1 cellular context compared by ENCODE assay signal in the genomic region with DNA sequence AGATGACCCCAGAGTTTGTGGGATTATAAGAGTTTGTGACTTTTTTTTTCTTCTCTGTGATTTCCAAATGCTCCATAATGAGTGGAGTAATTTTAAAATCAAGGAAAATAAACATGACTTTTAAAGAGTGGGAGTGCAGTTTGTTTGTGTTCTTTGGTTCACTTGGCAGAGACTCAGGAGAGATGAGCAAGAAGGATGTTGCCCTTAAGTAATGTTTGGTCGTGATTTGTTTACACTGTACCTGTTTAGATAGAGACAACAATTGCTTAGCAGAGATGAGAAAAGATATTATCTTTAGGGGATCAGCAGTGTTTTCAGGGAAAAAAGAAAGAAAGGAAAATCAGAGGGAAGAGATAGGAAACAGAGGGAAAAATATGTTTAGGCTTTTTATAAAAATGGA.
TF ChIP-seq lines count a peak whose summit lies in the region.

No MANE protein-coding gene starts in this region.

TF ChIP-seq in A549, 52 proteins besides CTCF, POLR2A, EP300 and RAD21 (continued from another document):
- TF ChIP-seq JUN (IDR thresholded peaks at IDR 0.05): peak; percentile 35 to 54; a peak in 2 of 5 replicates
- TF ChIP-seq NPAS2 (CRISPR knock-in tag; IDR thresholded peaks at IDR 0.05; ENCODE audit: borderline replicate concordance): no peak
- TF ChIP-seq FOXS1 (CRISPR knock-in tag; IDR thresholded peaks at IDR 0.05): no peak
- TF ChIP-seq RCOR1 (IDR thresholded peaks at IDR 0.05; ENCODE audit: low read depth, low read length): no peak
- TF ChIP-seq, protein P1, sequence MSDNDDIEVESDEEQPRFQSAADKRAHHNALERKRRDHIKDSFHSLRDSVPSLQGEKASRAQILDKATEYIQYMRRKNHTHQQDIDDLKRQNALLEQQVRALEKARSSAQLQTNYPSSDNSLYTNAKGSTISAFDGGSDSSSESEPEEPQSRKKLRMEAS (IDR thresholded peaks at IDR 0.05): peak; percentile 25; the same call in 1 of the 2 replicates
- no peak for TF ChIP-seq HOXB13 (CRISPR knock-in tag; IDR thresholded peaks at IDR 0.05; ENCODE audit: low read depth)
- TF ChIP-seq JUNB (IDR thresholded peaks at IDR 0.05): peak; percentile 54; the same call in 1 of the 2 replicates
- TF ChIP-seq KDM1A (IDR thresholded peaks at IDR 0.05; ENCODE audit: low read depth): no peak
- TF ChIP-seq, protein P2, sequence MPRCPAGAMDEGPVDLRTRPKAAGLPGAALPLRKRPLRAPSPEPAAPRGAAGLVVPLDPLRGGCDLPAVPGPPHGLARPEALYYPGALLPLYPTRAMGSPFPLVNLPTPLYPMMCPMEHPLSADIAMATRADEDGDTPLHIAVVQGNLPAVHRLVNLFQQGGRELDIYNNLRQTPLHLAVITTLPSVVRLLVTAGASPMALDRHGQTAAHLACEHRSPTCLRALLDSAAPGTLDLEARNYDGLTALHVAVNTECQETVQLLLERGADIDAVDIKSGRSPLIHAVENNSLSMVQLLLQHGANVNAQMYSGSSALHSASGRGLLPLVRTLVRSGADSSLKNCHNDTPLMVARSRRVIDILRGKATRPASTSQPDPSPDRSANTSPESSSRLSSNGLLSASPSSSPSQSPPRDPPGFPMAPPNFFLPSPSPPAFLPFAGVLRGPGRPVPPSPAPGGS (IDR thresholded peaks at IDR 0.05): no peak
- TF ChIP-seq HDAC2 (IDR thresholded peaks at IDR 0.05): no peak
- TF ChIP-seq NR3C1 (IDR thresholded peaks at IDR 0.05): no peak
- TF ChIP-seq CBX8 (IDR thresholded peaks at IDR 0.05): no peak
- TF ChIP-seq PHF8 (IDR thresholded peaks at IDR 0.05; ENCODE audit: borderline replicate concordance, low read depth): no peak
- TF ChIP-seq RFX5 (IDR thresholded peaks at IDR 0.05): no peak
- TF ChIP-seq ZFP36 (IDR thresholded peaks at IDR 0.05; ENCODE audit: borderline replicate concordance, partially characterized antibody): no peak
- no peak for TF ChIP-seq MAZ (IDR thresholded peaks at IDR 0.05; ENCODE audit: borderline replicate concordance, low read depth, low read length)
- no peak for TF ChIP-seq CBX2 (IDR thresholded peaks at IDR 0.05; ENCODE audit: borderline replicate concordance, low read depth)
- TF ChIP-seq, protein P3, sequence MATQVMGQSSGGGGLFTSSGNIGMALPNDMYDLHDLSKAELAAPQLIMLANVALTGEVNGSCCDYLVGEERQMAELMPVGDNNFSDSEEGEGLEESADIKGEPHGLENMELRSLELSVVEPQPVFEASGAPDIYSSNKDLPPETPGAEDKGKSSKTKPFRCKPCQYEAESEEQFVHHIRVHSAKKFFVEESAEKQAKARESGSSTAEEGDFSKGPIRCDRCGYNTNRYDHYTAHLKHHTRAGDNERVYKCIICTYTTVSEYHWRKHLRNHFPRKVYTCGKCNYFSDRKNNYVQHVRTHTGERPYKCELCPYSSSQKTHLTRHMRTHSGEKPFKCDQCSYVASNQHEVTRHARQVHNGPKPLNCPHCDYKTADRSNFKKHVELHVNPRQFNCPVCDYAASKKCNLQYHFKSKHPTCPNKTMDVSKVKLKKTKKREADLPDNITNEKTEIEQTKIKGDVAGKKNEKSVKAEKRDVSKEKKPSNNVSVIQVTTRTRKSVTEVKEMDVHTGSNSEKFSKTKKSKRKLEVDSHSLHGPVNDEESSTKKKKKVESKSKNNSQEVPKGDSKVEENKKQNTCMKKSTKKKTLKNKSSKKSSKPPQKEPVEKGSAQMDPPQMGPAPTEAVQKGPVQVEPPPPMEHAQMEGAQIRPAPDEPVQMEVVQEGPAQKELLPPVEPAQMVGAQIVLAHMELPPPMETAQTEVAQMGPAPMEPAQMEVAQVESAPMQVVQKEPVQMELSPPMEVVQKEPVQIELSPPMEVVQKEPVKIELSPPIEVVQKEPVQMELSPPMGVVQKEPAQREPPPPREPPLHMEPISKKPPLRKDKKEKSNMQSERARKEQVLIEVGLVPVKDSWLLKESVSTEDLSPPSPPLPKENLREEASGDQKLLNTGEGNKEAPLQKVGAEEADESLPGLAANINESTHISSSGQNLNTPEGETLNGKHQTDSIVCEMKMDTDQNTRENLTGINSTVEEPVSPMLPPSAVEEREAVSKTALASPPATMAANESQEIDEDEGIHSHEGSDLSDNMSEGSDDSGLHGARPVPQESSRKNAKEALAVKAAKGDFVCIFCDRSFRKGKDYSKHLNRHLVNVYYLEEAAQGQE (IDR thresholded peaks at IDR 0.05): no peak
- TF ChIP-seq ZSCAN20 (CRISPR knock-in tag; IDR thresholded peaks at IDR 0.05): no peak
- no peak for TF ChIP-seq FOSL2 (IDR thresholded peaks at IDR 0.05)
- TF ChIP-seq FOSL2 (CRISPR knock-in tag; IDR thresholded peaks at IDR 0.05): peak; percentile 22; the same call in 1 of the 2 replicates
- TF ChIP-seq MYC (IDR thresholded peaks at IDR 0.05; ENCODE audit: borderline replicate concordance, low read length): no peak
- peak in 1 of 2 experiments; percentile 63; a peak in 1 of 4 replicates for TF ChIP-seq CEBPB (IDR thresholded peaks at IDR 0.05)
- no peak for TF ChIP-seq RARB (CRISPR knock-in tag; IDR thresholded peaks at IDR 0.05)
- no peak for TF ChIP-seq ZC3H11A (IDR thresholded peaks at IDR 0.05)
- no peak for TF ChIP-seq BHLHE40 (IDR thresholded peaks at IDR 0.05; ENCODE audit: low read depth, low read length)
- no peak for TF ChIP-seq EHMT2 (IDR thresholded peaks at IDR 0.05; ENCODE audit: low read depth)
- TF ChIP-seq CHD4 (IDR thresholded peaks at IDR 0.05; ENCODE audit: borderline replicate concordance): no peak
- TF ChIP-seq RNF2 (IDR thresholded peaks at IDR 0.05; ENCODE audit: borderline replicate concordance, low read depth): no peak
- TF ChIP-seq, protein P4, sequence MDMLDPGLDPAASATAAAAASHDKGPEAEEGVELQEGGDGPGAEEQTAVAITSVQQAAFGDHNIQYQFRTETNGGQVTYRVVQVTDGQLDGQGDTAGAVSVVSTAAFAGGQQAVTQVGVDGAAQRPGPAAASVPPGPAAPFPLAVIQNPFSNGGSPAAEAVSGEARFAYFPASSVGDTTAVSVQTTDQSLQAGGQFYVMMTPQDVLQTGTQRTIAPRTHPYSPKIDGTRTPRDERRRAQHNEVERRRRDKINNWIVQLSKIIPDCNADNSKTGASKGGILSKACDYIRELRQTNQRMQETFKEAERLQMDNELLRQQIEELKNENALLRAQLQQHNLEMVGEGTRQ (IDR thresholded peaks at IDR 0.05): no peak
- TF ChIP-seq, protein P5, sequence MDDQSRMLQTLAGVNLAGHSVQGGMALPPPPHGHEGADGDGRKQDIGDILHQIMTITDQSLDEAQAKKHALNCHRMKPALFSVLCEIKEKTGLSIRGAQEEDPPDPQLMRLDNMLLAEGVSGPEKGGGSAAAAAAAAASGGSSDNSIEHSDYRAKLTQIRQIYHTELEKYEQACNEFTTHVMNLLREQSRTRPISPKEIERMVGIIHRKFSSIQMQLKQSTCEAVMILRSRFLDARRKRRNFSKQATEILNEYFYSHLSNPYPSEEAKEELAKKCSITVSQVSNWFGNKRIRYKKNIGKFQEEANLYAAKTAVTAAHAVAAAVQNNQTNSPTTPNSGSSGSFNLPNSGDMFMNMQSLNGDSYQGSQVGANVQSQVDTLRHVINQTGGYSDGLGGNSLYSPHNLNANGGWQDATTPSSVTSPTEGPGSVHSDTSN (IDR thresholded peaks at IDR 0.05): no peak
- no peak for TF ChIP-seq EHF (CRISPR knock-in tag; IDR thresholded peaks at IDR 0.05)
- TF ChIP-seq, protein P6, sequence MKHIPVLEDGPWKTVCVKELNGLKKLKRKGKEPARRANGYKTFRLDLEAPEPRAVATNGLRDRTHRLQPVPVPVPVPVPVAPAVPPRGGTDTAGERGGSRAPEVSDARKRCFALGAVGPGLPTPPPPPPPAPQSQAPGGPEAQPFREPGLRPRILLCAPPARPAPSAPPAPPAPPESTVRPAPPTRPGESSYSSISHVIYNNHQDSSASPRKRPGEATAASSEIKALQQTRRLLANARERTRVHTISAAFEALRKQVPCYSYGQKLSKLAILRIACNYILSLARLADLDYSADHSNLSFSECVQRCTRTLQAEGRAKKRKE (CRISPR knock-in tag; IDR thresholded peaks at IDR 0.05; ENCODE audit: low read depth): no peak
- TF ChIP-seq POLR2AphosphoS2 (conservative IDR thresholded peaks at IDR 0.05; ENCODE audit: low read length): no peak
- TF ChIP-seq HOXB5 (CRISPR knock-in tag; IDR thresholded peaks at IDR 0.05): no peak
- no peak for TF ChIP-seq HOXA7 (CRISPR knock-in tag; IDR thresholded peaks at IDR 0.05)
- no peak for TF ChIP-seq HEYL (CRISPR knock-in tag; IDR thresholded peaks at IDR 0.05)
- TF ChIP-seq KDM5A (IDR thresholded peaks at IDR 0.05): no peak
- no peak for TF ChIP-seq TP53 (CRISPR knock-in tag; IDR thresholded peaks at IDR 0.05)
- TF ChIP-seq SMC3 (IDR thresholded peaks at IDR 0.05): no peak
